29 cellular contexts compared by ENCODE assay signal in genomic region chr2:5616019-5616418, GRCh38.
"Had no signal": no experiment of that assay in that cellular context is flagged by ENCODE, and none has a peak within 500 bp of the region (broad histone marks: within the 10 kb centered on the region; RNA-seq: fewer than 3 reads in every experiment).

No MANE protein-coding gene starts in this region.

- DNase-seq: stimulated activated CD4-positive, alpha-beta T cell treated with anti-CD3 and anti-CD28 coated beads, Interleukin-2, amount 100 ng/mL, for 48 hours; stimulated activated CD4-positive, alpha-beta T cell treated with anti-CD3 and anti-CD28 coated beads, Interleukin-4, amount 100 ng/mL, for 1 hour; stimulated activated CD4-positive, alpha-beta T cell treated with anti-CD3 and anti-CD28 coated beads, Interleukin-4, amount 100 ng/mL, for 24 hours; stimulated activated CD4-positive, alpha-beta T cell treated with anti-CD3 and anti-CD28 coated beads, Interleukin-4, amount 100 ng/mL, for 4 hours; stimulated activated CD8-positive, alpha-beta memory T cell treated with anti-CD3 and anti-CD28 coated beads, Interleukin-4, amount 100 ng/mL, for 48 hours; stimulated activated naive B cell treated with anti-CD40 and anti-IgM and Interleukin-4, amounts not matched to agents 10 μg/mL and 1 μg/mL and 100 μg/mL, for 72 hours; stimulated activated naive CD4-positive, alpha-beta T cell; stimulated activated naive CD4-positive, alpha-beta T cell treated with Interleukin-2 at 50 U/mL for 16 hours; stimulated activated naive CD8-positive, alpha-beta T cell treated with anti-CD3 and anti-CD28 coated beads, Interleukin-15, amount 100 ng/mL, for 72 hours; stimulated activated naive CD8-positive, alpha-beta T cell treated with anti-CD3 and anti-CD28 coated beads, Interleukin-15, Interleukin-2, amounts not matched to agents 100 U/mL and 50 U/mL, for 24 hours; stomach; substantia nigra; testis; thyroid gland; tibial artery; transverse colon; trophoblast cell; upper lobe of left lung; upper lobe of right lung; uterus had no signal

- H3K27ac ChIP-seq: stomach, suprapubic skin, testis, thoracic aorta, thyroid gland, tibial artery, tibial nerve, transverse colon, upper lobe of left lung, upper lobe of right lung, uterus, vagina had no signal

- ATAC-seq: stimulated activated effector memory CD8-positive, alpha-beta T cell treated with anti-CD3 and anti-CD28 coated beads, Interleukin-12 subunit alpha, Interleukin-12 subunit beta, amount 100 ng/mL, for 72 hours; stimulated activated memory B cell treated with anti-CD40 and anti-IgM and Interleukin-4, amounts not matched to agents 10 μg/mL and 1 μg/mL and 100 μg/mL, for 72 hours; stimulated activated naive B cell treated with anti-CD40 and anti-IgM and Interleukin-4, amounts not matched to agents 10 μg/mL and 1 μg/mL and 100 μg/mL, for 72 hours; stimulated activated naive CD8-positive, alpha-beta T cell treated with anti-CD3 and anti-CD28 coated beads, Interleukin-15, amount 100 ng/mL, for 72 hours; stimulated activated naive CD8-positive, alpha-beta T cell treated with anti-CD3 and anti-CD28 coated beads, Interleukin-15, Interleukin-2, amounts not matched to agents 100 U/mL and 50 U/mL, for 24 hours; upper lobe of right lung had no signal

- H3K27me3 Mint-ChIP-seq: stimulated activated memory B cell treated with anti-CD40 and anti-IgM and Interleukin-4, amounts not matched to agents 10 μg/mL and 1 μg/mL and 100 μg/mL, for 72 hours; stimulated activated naive CD8-positive, alpha-beta T cell treated with anti-CD3 and anti-CD28 coated beads, Interleukin-15, Interleukin-2, amounts not matched to agents 100 ng/mL and 50 ng/mL, for 24 hours had no signal

- H3K4me1 Mint-ChIP-seq: stimulated activated effector memory CD8-positive, alpha-beta T cell treated with anti-CD3 and anti-CD28 coated beads, Interleukin-12 subunit alpha, Interleukin-12 subunit beta, amount 100 ng/mL, for 72 hours; stimulated activated memory B cell treated with anti-CD40 and anti-IgM and Interleukin-4, amounts not matched to agents 10 μg/mL and 1 μg/mL and 100 μg/mL, for 72 hours; stimulated activated naive B cell treated with anti-CD40 and anti-IgM and Interleukin-4, amounts not matched to agents 10 μg/mL and 1 μg/mL and 100 μg/mL, for 72 hours; stimulated activated naive CD8-positive, alpha-beta T cell treated with anti-CD3 and anti-CD28 coated beads, Interleukin-15, amount 100 ng/mL, for 72 hours had no signal

- H3K27ac Mint-ChIP-seq: stimulated activated effector memory CD8-positive, alpha-beta T cell treated with anti-CD3 and anti-CD28 coated beads, Interleukin-12 subunit alpha, Interleukin-12 subunit beta, amount 100 ng/mL, for 72 hours; stimulated activated memory B cell treated with anti-CD40 and anti-IgM and Interleukin-4, amounts not matched to agents 10 μg/mL and 1 μg/mL and 100 μg/mL, for 72 hours; stimulated activated naive B cell treated with anti-CD40 and anti-IgM and Interleukin-4, amounts not matched to agents 10 μg/mL and 1 μg/mL and 100 μg/mL, for 72 hours; stimulated activated naive CD8-positive, alpha-beta T cell treated with anti-CD3 and anti-CD28 coated beads, Interleukin-15, amount 100 ng/mL, for 72 hours; stimulated activated naive CD8-positive, alpha-beta T cell treated with anti-CD3 and anti-CD28 coated beads, Interleukin-15, Interleukin-2, amounts not matched to agents 100 ng/mL and 50 ng/mL, for 24 hours; type B pancreatic cell had no signal

- H3K9me3 ChIP-seq: suprapubic skin, testis, thoracic aorta, thyroid gland, tibial artery, transverse colon, upper lobe of left lung, upper lobe of right lung, uterus, vagina had no signal

- H3K36me3 ChIP-seq: stomach, suprapubic skin, thoracic aorta, thyroid gland, tibial artery, tibial nerve, transverse colon, upper lobe of left lung, upper lobe of right lung, uterus, vagina had no signal

- H3K36me3 Mint-ChIP-seq: stimulated activated effector memory CD8-positive, alpha-beta T cell treated with anti-CD3 and anti-CD28 coated beads, Interleukin-12 subunit alpha, Interleukin-12 subunit beta, amount 100 ng/mL, for 72 hours; stimulated activated memory B cell treated with anti-CD40 and anti-IgM and Interleukin-4, amounts not matched to agents 10 μg/mL and 1 μg/mL and 100 μg/mL, for 72 hours; stimulated activated naive B cell treated with anti-CD40 and anti-IgM and Interleukin-4, amounts not matched to agents 10 μg/mL and 1 μg/mL and 100 μg/mL, for 72 hours; type B pancreatic cell had no signal

- H3K4me1 ChIP-seq: stomach, suprapubic skin, testis, thyroid gland, tibial artery, transverse colon, upper lobe of left lung, upper lobe of right lung, uterus, vagina had no signal

- H3K27me3 ChIP-seq: stomach, suprapubic skin, testis, thyroid gland, tibial artery, tibial nerve, transverse colon, upper lobe of left lung, upper lobe of right lung, uterus, vagina had no signal

- H3K4me3 ChIP-seq: stomach, suprapubic skin, testis, thoracic aorta, thyroid gland, tibial artery, tibial nerve, transverse colon, upper lobe of left lung, upper lobe of right lung, uterus, vagina had no signal

- H3K4me3 Mint-ChIP-seq: stimulated activated effector memory CD8-positive, alpha-beta T cell treated with anti-CD3 and anti-CD28 coated beads, Interleukin-12 subunit alpha, Interleukin-12 subunit beta, amount 100 ng/mL, for 72 hours; stimulated activated memory B cell treated with anti-CD40 and anti-IgM and Interleukin-4, amounts not matched to agents 10 μg/mL and 1 μg/mL and 100 μg/mL, for 72 hours; stimulated activated naive B cell treated with anti-CD40 and anti-IgM and Interleukin-4, amounts not matched to agents 10 μg/mL and 1 μg/mL and 100 μg/mL, for 72 hours; stimulated activated naive CD8-positive, alpha-beta T cell treated with anti-CD3 and anti-CD28 coated beads, Interleukin-15, amount 100 ng/mL, for 72 hours; stimulated activated naive CD8-positive, alpha-beta T cell treated with anti-CD3 and anti-CD28 coated beads, Interleukin-15, Interleukin-2, amounts not matched to agents 100 ng/mL and 50 ng/mL, for 24 hours; type B pancreatic cell had no signal

- FAIRE-seq: urothelium cell line had no signal
